ENCODE assay signal across 20 cellular contexts in the genomic region with DNA sequence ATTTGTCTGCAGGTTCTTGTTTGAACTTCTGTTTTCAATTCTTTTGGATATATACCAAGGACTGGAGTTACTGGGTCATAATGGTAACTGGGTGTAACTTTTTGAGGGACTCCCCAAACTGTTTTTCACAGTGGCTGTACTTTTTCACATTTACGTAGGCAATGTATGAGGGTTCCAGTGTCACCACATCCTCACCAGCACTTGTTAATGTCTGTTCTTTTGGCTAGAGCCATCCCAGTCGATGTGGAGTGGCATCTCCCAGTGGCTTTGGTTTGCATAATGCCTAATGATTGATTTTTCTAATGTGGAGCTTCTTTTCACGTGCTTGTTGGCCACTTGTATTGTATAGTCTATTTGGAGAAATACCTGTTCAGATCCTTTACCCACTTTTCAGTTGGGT. TPM values are rescaled to one million over a fixed set of nuclear protein-coding genes. Genes with fewer than 3 reads are reported as not detected.
DNase-seq lines count a peak whose midpoint lies in the region; ATAC-seq and TF ChIP-seq lines count a peak whose summit lies in the region.
"Had no signal": no experiment of that assay in that cellular context is flagged by ENCODE, and none has a peak within 500 bp of the region (broad histone marks: within the 10 kb centered on the region; RNA-seq: fewer than 3 reads in every experiment).

No MANE protein-coding gene starts in this region.

- DNase-seq in natural killer cell treated with Interleukin-12 subunit alpha and Interleukin-12 subunit beta and Interleukin-15 and Interleukin-18, amount 100 ng/mL, for 72 hours (ENCODE audit: low spot score) = no peak
- DNase-seq in natural killer cell (no peak), Panc1 (ENCODE audit: low read depth, low spot score) (no peak), aorta (no peak), DMS 273 (lab: John Stamatoyannopoulos, UW; ENCODE audit: unreplicated experiment) (no peak), mucosa of descending colon (no peak)
- DNase-seq: ACHN; BE2C; C1 segment of cervical spinal cord; CD4-positive, alpha-beta memory T cell; CD4-positive, CD25-positive, alpha-beta regulatory T cell; CD8-positive, alpha-beta memory T cell; COR-L47; DMS79 treated with DMSO at 0.1 percent for 48 hours; GF-D8 had no signal

- intact Hi-C loops in natural killer cell (cut with micrococcal nuclease) = no loop called here
- intact Hi-C loops in Panc1 (cut with micrococcal nuclease; ENCODE audit: unreplicated experiment) = no loop called here
- intact Hi-C loops in dendritic cell treated with granulocyte-macrophage colony-stimulating factor and Interleukin-4, amounts not matched to agents 40 ng/mL and 50 ng/mL, for 4 days (cut with micrococcal nuclease) = no loop called here
- intact Hi-C loops in aorta (cut with DNase I) = no loop called here
- intact Hi-C loops in mucosa of descending colon (cut with DNase I, micrococcal nuclease) = no loop called here

- ATAC-seq in natural killer cell treated with Interleukin-12 subunit alpha and Interleukin-12 subunit beta and Interleukin-15 and Interleukin-18, amount 100 ng/mL, for 72 hours = no peak
- ATAC-seq in natural killer cell (no peak), Panc1 (no peak), aorta (ENCODE audit: low FRiP score) (no peak), HG03521 (IDR thresholded peaks at IDR 0.05; ENCODE audit: unreplicated experiment) (no peak), mucosa of descending colon (no peak)

- H3K27me3 ChIP-seq in Panc1 (ENCODE audit: control insufficient read depth, insufficient read depth, low read length) (no peaks in the 10 kb centered on the region), aorta (ENCODE audit: control insufficient read depth in 1 of 2, insufficient read depth in 2 of 2, low read length in 1 of 2) (no peaks in the 10 kb centered on the region)
- H3K27me3 ChIP-seq: BE2C, BLaER1 had no signal

- 91 to 93% methylated on average over 3 of the region's 3 CpGs for WGBS in aorta, 2 donors

- no peak overlapping the region for H3K4me3 ChIP-seq in Panc1 (ENCODE audit: low read depth in 2 of 2, low read length in 2 of 2)
- H3K4me3 ChIP-seq in aorta (ENCODE audit: low read length in 2 of 2) = no peak overlapping the region
- H3K4me3 ChIP-seq in mucosa of descending colon = no peak overlapping the region
- H3K4me3 ChIP-seq: BLaER1 had no signal

- H3K27ac ChIP-seq in Panc1 (ENCODE audit: low read length) = peak overlapping the region; percentile 42; the same call in 1 of the 2 replicates
- H3K27ac ChIP-seq in aorta (ENCODE audit: low read depth in 1 of 2, low read length in 2 of 2) = peak overlapping the region; percentile 46 to 48
- H3K27ac ChIP-seq: 22Rv1, BLaER1 had no signal

- POLR2A ChIA-PET in Panc1 (lab: Charles Lee) = no interaction called here

- BruUV-seq in Panc1 (replicated peaks; lab: Mats Ljungman, UMichigan) = no TSS peak

- no peaks in the 10 kb centered on the region for H3K36me3 ChIP-seq in Panc1 (ENCODE audit: control insufficient read depth, insufficient read depth, low read length)
- H3K36me3 ChIP-seq in aorta (ENCODE audit: control insufficient read depth in 1 of 2, insufficient read depth in 2 of 2, low read length in 1 of 2) = no peaks in the 10 kb centered on the region
- no peaks in the 10 kb centered on the region for H3K36me3 ChIP-seq in mucosa of descending colon (ENCODE audit: low read depth)
- H3K36me3 ChIP-seq: BE2C, BLaER1 had no signal

- H3K4me1 ChIP-seq in Panc1 (ENCODE audit: control insufficient read depth, insufficient read depth, low read length) (peaks cover 51% of the 10 kb centered on the region), aorta (ENCODE audit: control insufficient read depth in 1 of 2, insufficient read depth in 2 of 2, low read length in 2 of 2) (peaks cover 0 to 4% of the 10 kb centered on the region in 2 donors), mucosa of descending colon (ENCODE audit: low read depth) (no peaks in the 10 kb centered on the region)
- H3K4me1 ChIP-seq: BE2C had no signal

- H3K27me3 Mint-ChIP-seq in natural killer cell treated with Interleukin-12 subunit alpha and Interleukin-12 subunit beta and Interleukin-15 and Interleukin-18, amount 100 ng/mL, for 72 hours = peaks cover 0 to 3% of the 10 kb centered on the region in 2 donors
- peaks cover 3 to 6% of the 10 kb centered on the region in 2 donors for H3K27me3 Mint-ChIP-seq in natural killer cell (ENCODE audit: low read depth in 2 of 2)
- no peaks in the 10 kb centered on the region for H3K27me3 Mint-ChIP-seq in dendritic cell treated with granulocyte-macrophage colony-stimulating factor and Interleukin-4, amounts not matched to agents 40 ng/mL and 50 ng/mL, for 4 days
- H3K27me3 Mint-ChIP-seq: CD4-positive, alpha-beta memory T cell; CD8-positive, alpha-beta memory T cell had no signal

- TF ChIP-seq CTCF in natural killer cell (IDR thresholded peaks at IDR 0.05) (no peak), Panc1 (IDR thresholded peaks at IDR 0.05) (no peak), mucosa of descending colon (IDR thresholded peaks at IDR 0.05) (no peak)

- H3K27ac Mint-ChIP-seq in natural killer cell treated with Interleukin-12 subunit alpha and Interleukin-12 subunit beta and Interleukin-15 and Interleukin-18, amount 100 ng/mL, for 72 hours = peak overlapping the region; percentile 30 to 38
- no peak overlapping the region for H3K27ac Mint-ChIP-seq in natural killer cell
- H3K27ac Mint-ChIP-seq in dendritic cell treated with granulocyte-macrophage colony-stimulating factor and Interleukin-4, amounts not matched to agents 40 ng/mL and 50 ng/mL, for 4 days = peak overlapping the region; percentile 69
- H3K27ac Mint-ChIP-seq: CD4-positive, alpha-beta memory T cell; CD4-positive, CD25-positive, alpha-beta regulatory T cell had no signal

- no peaks in the 10 kb centered on the region for H3K9me3 ChIP-seq in Panc1 (ENCODE audit: control insufficient read depth, insufficient read depth, low read depth, low read length)
- H3K9me3 ChIP-seq in aorta (ENCODE audit: control insufficient read depth, low read length) = no peaks in the 10 kb centered on the region
- H3K9me3 ChIP-seq in mucosa of descending colon = no peaks in the 10 kb centered on the region
- H3K9me3 ChIP-seq: BE2C, BLaER1 had no signal

- no peaks in the 10 kb centered on the region for H3K36me3 Mint-ChIP-seq in natural killer cell treated with Interleukin-12 subunit alpha and Interleukin-12 subunit beta and Interleukin-15 and Interleukin-18, amount 100 ng/mL, for 72 hours
- no peaks in the 10 kb centered on the region for H3K36me3 Mint-ChIP-seq in natural killer cell
- no peaks in the 10 kb centered on the region for H3K36me3 Mint-ChIP-seq in dendritic cell treated with granulocyte-macrophage colony-stimulating factor and Interleukin-4, amounts not matched to agents 40 ng/mL and 50 ng/mL, for 4 days (ENCODE audit: low read depth)
- H3K36me3 Mint-ChIP-seq: CD14-positive monocyte; CD4-positive, alpha-beta memory T cell; CD4-positive, CD25-positive, alpha-beta regulatory T cell had no signal

- CTCF ChIA-PET in Panc1 (lab: Charles Lee) = no interaction called here

- H3K4me1 Mint-ChIP-seq in natural killer cell treated with Interleukin-12 subunit alpha and Interleukin-12 subunit beta and Interleukin-15 and Interleukin-18, amount 100 ng/mL, for 72 hours (ENCODE audit: low read depth in 2 of 2) = peaks cover 14 to 19% of the 10 kb centered on the region in 2 donors
- H3K4me1 Mint-ChIP-seq in natural killer cell = peaks cover 10 to 17% of the 10 kb centered on the region in 2 donors
- peaks cover 67% of the 10 kb centered on the region for H3K4me1 Mint-ChIP-seq in dendritic cell treated with granulocyte-macrophage colony-stimulating factor and Interleukin-4, amounts not matched to agents 40 ng/mL and 50 ng/mL, for 4 days (ENCODE audit: low read depth)

- H3K9me3 Mint-ChIP-seq in natural killer cell treated with Interleukin-12 subunit alpha and Interleukin-12 subunit beta and Interleukin-15 and Interleukin-18, amount 100 ng/mL, for 72 hours = no peaks in the 10 kb centered on the region
- H3K9me3 Mint-ChIP-seq in natural killer cell = no peaks in the 10 kb centered on the region
- H3K9me3 Mint-ChIP-seq in dendritic cell treated with granulocyte-macrophage colony-stimulating factor and Interleukin-4, amounts not matched to agents 40 ng/mL and 50 ng/mL, for 4 days = no peaks in the 10 kb centered on the region
- H3K9me3 Mint-ChIP-seq: CD14-positive monocyte; CD4-positive, alpha-beta memory T cell; CD8-positive, alpha-beta memory T cell had no signal

- in situ Hi-C loops in Panc1 (cut with HindIII; ENCODE audit: low pct_unique_long_range_greater_than_20kb, low sequenced_read_pairs) = no loop called here

- H3K4me3 Mint-ChIP-seq in natural killer cell treated with Interleukin-12 subunit alpha and Interleukin-12 subunit beta and Interleukin-15 and Interleukin-18, amount 100 ng/mL, for 72 hours = no peak overlapping the region
- H3K4me3 Mint-ChIP-seq in natural killer cell = no peak overlapping the region
- H3K4me3 Mint-ChIP-seq in dendritic cell treated with granulocyte-macrophage colony-stimulating factor and Interleukin-4, amounts not matched to agents 40 ng/mL and 50 ng/mL, for 4 days = no peak overlapping the region
- H3K4me3 Mint-ChIP-seq: CD4-positive, alpha-beta memory T cell; CD4-positive, CD25-positive, alpha-beta regulatory T cell; CD8-positive, alpha-beta memory T cell had no signal

RNA-seq across cellular contexts. Expression of a gene that starts 59.3 kb away (rescaled TPM):
- 10 to 100 TPM; 27.6 to 28.1 TPM for total RNA-seq in natural killer cell treated with Interleukin-12 subunit alpha and Interleukin-12 subunit beta and Interleukin-15 and Interleukin-18, amount 100 ng/mL, for 72 hours
- total RNA-seq in natural killer cell = 10 to 100 TPM; 29.3 to 45.1 (median 37.2) TPM
- total RNA-seq in Panc1 (2021; ENCODE audit: unreplicated experiment) = 80.8 TPM
- 35.0 TPM for polyA plus RNA-seq in Panc1 (2012; ENCODE audit: insufficient read length)
- total RNA-seq in aorta = 10 to 100 TPM; 61.8 to 68.8 TPM
- 10 to 100 TPM; 37.4 to 38.8 TPM for polyA plus RNA-seq in aorta
- total RNA-seq in mucosa of descending colon = 10 to 100 TPM; 36.2 to 86.3 (median 85.7) TPM

Comparison
In these comparisons a context has a peak if more than half of its experiments do, and no peak if none do; other contexts are left out.
1. H3K27ac Mint-ChIP-seq: peak in natural killer cell treated with Interleukin-12 subunit alpha and Interleukin-12 subunit beta and Interleukin-15 and Interleukin-18, amount 100 ng/mL, for 72 hours (2 of 2) and dendritic cell treated with granulocyte-macrophage colony-stimulating factor and Interleukin-4, amounts not matched to agents 40 ng/mL and 50 ng/mL, for 4 days (single experiment); none in natural killer cell (0 of 2).